ENCODE assay signal across 1 cellular context in the genomic region with DNA sequence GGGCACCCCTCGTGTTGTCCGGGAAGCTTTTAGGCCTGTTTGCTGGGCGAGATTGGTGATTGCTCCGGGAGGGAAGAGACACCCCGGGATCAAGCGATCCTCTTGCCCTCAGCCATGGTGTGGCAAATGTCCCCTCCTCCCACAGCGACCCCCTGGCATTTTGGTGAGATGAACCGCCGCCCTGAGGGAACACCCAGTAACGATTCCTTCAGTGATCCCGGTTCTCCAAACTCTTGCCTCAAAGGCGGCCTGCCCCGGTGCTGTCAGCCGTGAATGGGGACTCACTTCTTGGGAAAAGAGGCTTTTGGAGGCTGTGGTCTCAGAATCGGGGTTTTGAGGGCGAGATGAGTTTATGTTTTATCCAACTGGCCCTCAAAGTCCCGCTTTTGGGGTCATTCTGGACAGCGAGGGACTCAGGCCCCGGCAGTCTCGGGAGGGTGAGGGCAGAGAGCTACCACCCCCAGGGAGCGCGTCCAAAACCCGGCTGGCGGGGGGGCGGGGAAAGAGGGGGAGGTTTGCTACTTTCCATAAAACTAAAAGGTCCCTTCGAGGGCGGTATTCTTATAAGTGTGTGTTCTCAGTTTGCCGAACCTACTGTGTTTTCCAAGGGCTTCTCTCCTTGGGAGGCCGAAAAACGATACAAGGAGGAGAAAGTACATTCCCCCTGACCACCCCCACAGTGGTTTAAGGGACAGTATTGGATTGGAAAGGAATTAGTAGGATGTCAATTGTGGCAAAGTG.
A peak's percentile ranks its signal among the peaks of the same experiment; 100 is the strongest.
TF ChIP-seq lines count a peak whose summit lies in the region.

No MANE protein-coding gene starts in this region.

TF ChIP-seq in K562, 482 proteins besides CTCF, POLR2A, EP300 and RAD21 (continued from another document):
- TF ChIP-seq ZBTB7A (IDR thresholded peaks at IDR 0.05; ENCODE audit: borderline replicate concordance, control insufficient read depth, low read depth, low read length) (peak; percentile 10; the same call in 1 of the 2 replicates), PHF8 (IDR thresholded peaks at IDR 0.05; ENCODE audit: borderline replicate concordance, low read length) (peak; percentile 7; the same call in 1 of the 2 replicates), ZNF561 (CRISPR knock-in tag; conservative IDR thresholded peaks at IDR 0.05) (no peak), ZNF695 (CRISPR knock-in tag; IDR thresholded peaks at IDR 0.05) (no peak), XRCC4 (IDR thresholded peaks at IDR 0.05; ENCODE audit: extremely low read depth, insufficient read depth, insufficient read length) (no peak), SIN3A (IDR thresholded peaks at IDR 0.05; ENCODE audit: borderline replicate concordance in 2 of 2, control insufficient read depth in 1 of 2, low read depth in 2 of 2, low read length in 2 of 2) (peak in 1 of 2 experiments; percentile 22; a peak in 1 of 4 replicates), E2F8 (IDR thresholded peaks at IDR 0.05; ENCODE audit: low read depth, partially characterized antibody) (no peak), ZFP36 (IDR thresholded peaks at IDR 0.05; ENCODE audit: low read depth, low read length, partially characterized antibody) (peak; percentile 9), RNF219 (CRISPR knock-in tag; IDR thresholded peaks at IDR 0.05) (no peak), YY1 (IDR thresholded peaks at IDR 0.05; ENCODE audit: borderline replicate concordance in 1 of 3, control insufficient read depth in 1 of 3, extremely low read depth in 1 of 3, insufficient read depth in 3 of 3, insufficient read length in 1 of 3, insufficient replicate concordance in 2 of 3, low read depth in 1 of 3, low read length in 2 of 3) (peak in 1 of 3 experiments; percentile 28), ZNF12 (CRISPR knock-in tag; IDR thresholded peaks at IDR 0.05) (no peak), CREB1 (IDR thresholded peaks at IDR 0.05) (no peak), CREB1 (CRISPR knock-in tag; IDR thresholded peaks at IDR 0.05) (no peak), GATAD2B (IDR thresholded peaks at IDR 0.05; ENCODE audit: borderline replicate concordance) (no peak), ZNF277 (CRISPR knock-in tag; IDR thresholded peaks at IDR 0.05; ENCODE audit: borderline replicate concordance) (no peak), SOX6 (IDR thresholded peaks at IDR 0.05) (no peak), ZNF140 (CRISPR knock-in tag; IDR thresholded peaks at IDR 0.05) (no peak), PRDM10 (IDR thresholded peaks at IDR 0.05; ENCODE audit: partially characterized antibody) (peak; percentile 81), TEAD1 (CRISPR knock-in tag; IDR thresholded peaks at IDR 0.05) (no peak), FOXP4 (CRISPR knock-in tag; IDR thresholded peaks at IDR 0.05; ENCODE audit: borderline replicate concordance) (no peak)
TF ChIP-seq in K562: peak in this region for 11.
